Comparison of ENCODE assay signal across 14 cellular contexts in genomic region chr11:924406-925157, GRCh38. TPM values are rescaled to one million over a fixed set of nuclear protein-coding genes. Genes with fewer than 3 reads are reported as not detected.
DNase-seq lines count a peak whose midpoint lies in the region; ATAC-seq and TF ChIP-seq lines count a peak whose summit lies in the region.
"Had no signal": no experiment of that assay in that cellular context is flagged by ENCODE, and none has a peak within 500 bp of the region (broad histone marks: within the 10 kb centered on the region; RNA-seq: fewer than 3 reads in every experiment).

No MANE protein-coding gene starts in this region.

- H3K27ac Mint-ChIP-seq in activated T-cell treated with anti-CD3 and anti-CD28 coated beads, Interleukin-2, amount 50 U/mL, for 24 hours, result no peak overlapping the region
- H3K27ac Mint-ChIP-seq in endothelial cell (ENCODE audit: unreplicated experiment) (peak overlapping the region; percentile 24), neural progenitor cell (no peak overlapping the region)
- H3K27ac Mint-ChIP-seq: stimulated activated naive CD8-positive, alpha-beta T cell treated with anti-CD3 and anti-CD28 coated beads, Interleukin-15, amount 100 ng/mL, for 72 hours had no signal

- H3K4me1 ChIP-seq in neural progenitor cell (peaks cover 5% of the 10 kb centered on the region), vagina (peaks cover 38% of the 10 kb centered on the region)

- no peak for TF ChIP-seq POLR2A in vagina (IDR thresholded peaks at IDR 0.05)

- H3K36me3 Mint-ChIP-seq in activated T-cell treated with anti-CD3 and anti-CD28 coated beads, Interleukin-2, amount 50 U/mL, for 24 hours (ENCODE audit: low read depth), result peaks cover 23% of the 10 kb centered on the region
- H3K36me3 Mint-ChIP-seq in endothelial cell (ENCODE audit: low read depth, unreplicated experiment) (peaks cover 13% of the 10 kb centered on the region), neural progenitor cell (peaks cover 4% of the 10 kb centered on the region)

- no peaks in the 10 kb centered on the region for H3F3A ChIP-seq in neural progenitor cell (ENCODE audit: low read depth)

- H2AFZ ChIP-seq in neural progenitor cell (replicated peaks), result no peak overlapping the region

- H3K4me1 Mint-ChIP-seq in activated T-cell treated with anti-CD3 and anti-CD28 coated beads, Interleukin-2, amount 50 U/mL, for 24 hours (ENCODE audit: low read depth), result peaks cover 33% of the 10 kb centered on the region
- H3K4me1 Mint-ChIP-seq in endothelial cell (ENCODE audit: unreplicated experiment), result peaks cover 31% of the 10 kb centered on the region
- H3K4me1 Mint-ChIP-seq in neural progenitor cell, result peaks cover 22% of the 10 kb centered on the region

- no peak overlapping the region for H3K4me3 Mint-ChIP-seq in activated T-cell treated with anti-CD3 and anti-CD28 coated beads, Interleukin-2, amount 50 U/mL, for 24 hours
- H3K4me3 Mint-ChIP-seq in endothelial cell (ENCODE audit: unreplicated experiment) (no peak overlapping the region), neural progenitor cell (peak overlapping the region; percentile 70)
- H3K4me3 Mint-ChIP-seq: stimulated activated naive CD8-positive, alpha-beta T cell treated with anti-CD3 and anti-CD28 coated beads, Interleukin-15, amount 100 ng/mL, for 72 hours had no signal

- DNase-seq in activated T-cell treated with anti-CD3 and anti-CD28 coated beads, Interleukin-2, amount 50 U/mL, for 24 hours, result peak; percentile 39
- no peak for DNase-seq in activated T-cell treated with anti-CD3 and anti-CD28 coated beads, Interleukin-2, amount 50 U/mL, for 48 hours
- DNase-seq in endothelial cell (ENCODE audit: low spot score) (no peak), neural progenitor cell (ENCODE audit: low spot score) (no peak), vagina (ENCODE audit: extremely low spot score in 2 of 2) (no peak), dermis blood vessel endothelial cell (no peak)
- DNase-seq: cortex of kidney; MG63; NCI-H774; stimulated activated CD4-positive, alpha-beta T cell treated with anti-CD3 and anti-CD28 coated beads, Interleukin-4, amount 100 ng/mL, for 24 hours; stimulated activated naive CD8-positive, alpha-beta T cell treated with anti-CD3 and anti-CD28 coated beads, Interleukin-15, amount 100 ng/mL, for 72 hours had no signal

- H3K27me3 ChIP-seq in neural progenitor cell (no peaks in the 10 kb centered on the region), vagina (no peaks in the 10 kb centered on the region)
- H3K27me3 ChIP-seq: MG63, pancreas had no signal

- no peaks in the 10 kb centered on the region for H3K9me3 Mint-ChIP-seq in activated T-cell treated with anti-CD3 and anti-CD28 coated beads, Interleukin-2, amount 50 U/mL, for 24 hours
- H3K9me3 Mint-ChIP-seq in endothelial cell (ENCODE audit: unreplicated experiment) (no peaks in the 10 kb centered on the region), neural progenitor cell (no peaks in the 10 kb centered on the region)
- H3K9me3 Mint-ChIP-seq: stimulated activated naive CD8-positive, alpha-beta T cell treated with anti-CD3 and anti-CD28 coated beads, Interleukin-15, amount 100 ng/mL, for 72 hours had no signal

- intact Hi-C loops in vagina (cut with DNase I), result no loop called here

- H3K36me3 ChIP-seq in neural progenitor cell, result no peaks in the 10 kb centered on the region
- H3K36me3 ChIP-seq in vagina, result no peaks in the 10 kb centered on the region
- H3K36me3 ChIP-seq: pancreas had no signal

- H3K27me3 Mint-ChIP-seq in activated T-cell treated with anti-CD3 and anti-CD28 coated beads, Interleukin-2, amount 50 U/mL, for 24 hours, result no peaks in the 10 kb centered on the region
- peaks cover 12% of the 10 kb centered on the region for H3K27me3 Mint-ChIP-seq in endothelial cell (ENCODE audit: unreplicated experiment)
- H3K27me3 Mint-ChIP-seq in neural progenitor cell (ENCODE audit: insufficient read depth, low read depth), result peaks cover 2% of the 10 kb centered on the region
- H3K27me3 Mint-ChIP-seq: stimulated activated naive CD8-positive, alpha-beta T cell treated with anti-CD3 and anti-CD28 coated beads, Interleukin-15, amount 100 ng/mL, for 72 hours had no signal

- H3K4me3 ChIP-seq in neural progenitor cell (no peak overlapping the region), vagina (peak overlapping the region; percentile 84 to 100)

- ATAC-seq in HG03342 (IDR thresholded peaks at IDR 0.05; ENCODE audit: unreplicated experiment) (no peak), HG02623 (IDR thresholded peaks at IDR 0.05; ENCODE audit: unreplicated experiment) (no peak)

- TF ChIP-seq CTCF in endothelial cell (IDR thresholded peaks at IDR 0.05; ENCODE audit: unreplicated experiment) (no peak), neural progenitor cell (IDR thresholded peaks at IDR 0.05) (no peak), vagina (IDR thresholded peaks at IDR 0.05) (no peak)

- H3K9ac ChIP-seq in neural progenitor cell, result no peak overlapping the region

- no peak overlapping the region for H3K27ac ChIP-seq in neural progenitor cell
- H3K27ac ChIP-seq in vagina, result peak overlapping the region; percentile 93

- H3K4me2 ChIP-seq in neural progenitor cell, result no peak overlapping the region

- peaks cover 34% of the 10 kb centered on the region for H4K20me1 ChIP-seq in neural progenitor cell (ENCODE audit: low read depth)

- H3K79me2 ChIP-seq in neural progenitor cell (ENCODE audit: low read depth), result peaks cover 35% of the 10 kb centered on the region

- no peaks in the 10 kb centered on the region for H3K9me3 ChIP-seq in neural progenitor cell (ENCODE audit: low read depth)
- no peaks in the 10 kb centered on the region for H3K9me3 ChIP-seq in vagina
- H3K9me3 ChIP-seq: MG63, pancreas had no signal

RNA-seq across cellular contexts. Expression of gene AP2A2, which starts 1.1 kb away (rescaled TPM):
- 287 TPM for total RNA-seq in endothelial cell (ENCODE audit: unreplicated experiment)
- 50.4 and 67.5 TPM in 2 replicates for total RNA-seq in neural progenitor cell (ENCODE audit: low replicate concordance)
- total RNA-seq in vagina, result 58.7 TPM
- total RNA-seq in dermis blood vessel endothelial cell, result 51.1 and 57.9 TPM in 2 replicates

RNA-seq across cellular contexts. Expression of gene CHID1, which starts 14.0 kb away (rescaled TPM):
- total RNA-seq in endothelial cell (ENCODE audit: unreplicated experiment), result 69.3 TPM
- total RNA-seq in neural progenitor cell (ENCODE audit: low replicate concordance), result 56.6 and 62.9 TPM in 2 replicates
- total RNA-seq in vagina, result 72.9 TPM
- 38.1 and 56.4 TPM in 2 replicates for total RNA-seq in dermis blood vessel endothelial cell
